In the genomic region with DNA sequence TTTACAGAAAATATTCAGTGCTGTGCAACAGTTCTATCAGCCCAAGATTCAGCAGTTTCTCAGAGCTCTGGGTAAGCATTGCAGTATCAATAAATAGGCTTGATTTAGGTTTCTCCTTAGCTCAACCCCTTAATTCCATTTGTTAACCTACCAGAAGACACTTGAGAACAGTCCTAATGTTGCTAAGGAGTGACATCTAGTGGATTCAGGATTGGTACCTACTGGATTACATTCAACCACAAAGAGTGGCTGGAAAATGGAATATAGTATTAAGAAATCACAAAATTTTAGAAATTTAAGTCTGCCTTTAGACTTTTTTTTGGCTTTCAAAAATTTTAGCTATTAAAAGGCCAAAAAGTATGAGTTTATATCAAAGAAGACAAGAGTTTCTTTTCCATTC, we compare ENCODE assay signal across 1 cellular context.
TF ChIP-seq lines count a peak whose summit lies in the region.

No MANE protein-coding gene starts in this region.

TF ChIP-seq in SK-N-SH, 30 proteins besides CTCF, POLR2A, EP300 and RAD21:
- no peak for TF ChIP-seq EZH2phosphoT487 (IDR thresholded peaks at IDR 0.05; ENCODE audit: borderline replicate concordance, low read depth)
- peak; percentile 44 for TF ChIP-seq SMC3 (IDR thresholded peaks at IDR 0.05; ENCODE audit: low read depth, low read length)
